Comparison of ENCODE assay signal across 14 cellular contexts in the genomic region with DNA sequence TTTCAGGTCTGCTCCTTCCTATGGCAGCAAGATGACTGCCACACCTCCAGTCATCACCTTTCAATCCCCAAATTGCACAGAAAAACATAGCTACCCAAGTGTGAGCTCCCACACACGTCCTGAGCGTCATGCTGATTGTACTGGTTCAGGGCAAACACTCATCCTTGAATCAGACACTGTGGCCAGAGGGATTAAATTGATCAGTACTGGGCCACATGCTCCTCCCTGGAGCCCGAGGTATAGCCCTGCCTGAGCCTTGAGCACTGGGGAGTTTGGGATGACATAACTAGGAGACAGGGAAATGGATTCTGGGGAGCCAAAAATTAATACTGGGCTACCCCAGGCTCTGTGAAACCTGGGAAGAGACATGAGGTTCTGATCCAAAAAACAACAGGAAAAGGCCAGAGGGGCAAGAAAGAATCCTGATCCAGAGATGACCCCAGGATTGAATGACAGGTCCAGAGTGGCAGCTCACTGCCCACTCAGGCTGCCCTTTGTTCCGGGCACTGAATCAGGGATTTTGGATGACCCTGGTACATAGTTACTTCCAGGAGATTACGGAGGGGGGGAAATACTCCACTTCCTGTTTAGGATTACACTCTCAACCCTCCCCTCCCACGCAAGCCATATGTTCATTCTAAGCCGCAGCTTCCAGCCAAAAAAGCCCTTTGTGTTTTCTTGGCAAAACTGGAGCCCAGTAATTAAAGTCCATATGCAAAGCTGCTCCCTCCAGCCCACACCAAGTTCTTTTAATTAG.
DNase-seq lines count a peak whose midpoint lies in the region; ATAC-seq, FAIRE-seq and TF ChIP-seq lines count a peak whose summit lies in the region.
"Had no signal": no experiment of that assay in that cellular context is flagged by ENCODE, and none has a peak within 500 bp of the region (broad histone marks: within the 10 kb centered on the region; RNA-seq: fewer than 3 reads in every experiment).

No MANE protein-coding gene starts in this region.

- in situ Hi-C loops in HepG2 (cut with HindIII; ENCODE audit: extremely low pct_ligation_motif_present, low pct_unique_long_range_greater_than_20kb) = no loop called here

- POLR2A ChIA-PET in HepG2 (lab: Yijun Ruan, JAX) = no interaction called here

- TF ChIP-seq EP300 in HepG2 (IDR thresholded peaks at IDR 0.05; ENCODE audit: low read depth in 2 of 2, low read length in 2 of 2) = no peak
- TF ChIP-seq EP300 in HepG2 (CRISPR knock-in tag; IDR thresholded peaks at IDR 0.05; ENCODE audit: borderline replicate concordance) = no peak
- TF ChIP-seq EP300 in sigmoid colon (IDR thresholded peaks at IDR 0.05) = no peak

- no peak overlapping the region for H3K4me3 ChIP-seq in liver (ENCODE audit: low read depth in 1 of 3, low read length in 3 of 3)
- no peak overlapping the region for H3K4me3 ChIP-seq in HepG2 (replicated peaks in 1 of 3; ENCODE audit: insufficient read depth in 1 of 3, low read depth in 2 of 3, low read length in 3 of 3)
- H3K4me3 ChIP-seq in epithelial cell of esophagus (ENCODE audit: low read length) = no peak overlapping the region
- no peak overlapping the region for H3K4me3 ChIP-seq in smooth muscle cell
- H3K4me3 ChIP-seq in sigmoid colon = no peak overlapping the region

- no peaks in the 10 kb centered on the region for H3K27me3 ChIP-seq in liver (ENCODE audit: control insufficient read depth in 4 of 4, insufficient read depth in 4 of 4, low read length in 3 of 4)
- H3K27me3 ChIP-seq in HepG2 (ENCODE audit: control insufficient read depth in 1 of 2, insufficient read depth in 2 of 2, low read length in 2 of 2) = no peaks in the 10 kb centered on the region
- no peaks in the 10 kb centered on the region for H3K27me3 ChIP-seq in smooth muscle cell (ENCODE audit: low read depth)
- H3K27me3 ChIP-seq in sigmoid colon = no peaks in the 10 kb centered on the region

- 48% methylated on average over 7 of the region's 7 CpGs for WGBS in liver
- WGBS in HepG2 (ENCODE audit: low lambda C conversion rate) = 89% methylated on average over 7 of the region's 7 CpGs
- WGBS in smooth muscle cell (ENCODE audit: low lambda C conversion rate) = 23% methylated on average over 7 of the region's 7 CpGs
- WGBS in sigmoid colon, 2 donors = 74 to 76% methylated on average over 7 of the region's 7 CpGs

- CTCF ChIA-PET in HepG2 (lab: Yijun Ruan, JAX; ENCODE audit: low intra/inter-chr PET ratio, low total read pairs) = no interaction called here

- TF ChIP-seq RAD21 in liver (IDR thresholded peaks at IDR 0.05) = peak in 1 of 2 donors; percentile 13
- TF ChIP-seq RAD21 in HepG2 (CRISPR knock-in tag; IDR thresholded peaks at IDR 0.05) = no peak

- H3K36me3 ChIP-seq in liver (ENCODE audit: control insufficient read depth in 4 of 4, insufficient read depth in 3 of 4, low read depth in 1 of 4, low read length in 3 of 4) (no peaks in the 10 kb centered on the region), HepG2 (replicated peaks in 1 of 2; ENCODE audit: control insufficient read depth in 1 of 2, insufficient read depth in 2 of 2, low read length in 2 of 2) (peaks cover 0 to 3% of the 10 kb centered on the region in 2 experiments; a peak in 2 of 5 replicates), smooth muscle cell (ENCODE audit: low read depth) (no peaks in the 10 kb centered on the region), sigmoid colon (no peaks in the 10 kb centered on the region)

- TF ChIP-seq POLR2A in HepG2 (IDR thresholded peaks at IDR 0.05; ENCODE audit: insufficient read depth in 1 of 2, low read depth in 2 of 2, low read length in 2 of 2) (no peak), sigmoid colon (IDR thresholded peaks at IDR 0.05) (no peak)

- peaks cover 5% of the 10 kb centered on the region for H3F3A ChIP-seq in smooth muscle cell (ENCODE audit: low read depth)

- H2AFZ ChIP-seq in HepG2 (ENCODE audit: low read length) (no peak overlapping the region), smooth muscle cell (ENCODE audit: low read depth) (no peak overlapping the region)

- H3K9ac ChIP-seq in liver (ENCODE audit: low read depth in 1 of 2, low read length in 2 of 2) = no peak overlapping the region
- no peak overlapping the region for H3K9ac ChIP-seq in HepG2 (ENCODE audit: insufficient read depth, low read depth, low read length)
- H3K9ac ChIP-seq in smooth muscle cell (ENCODE audit: low read depth) = no peak overlapping the region

- H3K9me3 ChIP-seq in liver (ENCODE audit: control insufficient read depth in 4 of 4, low read length in 3 of 4) (no peaks in the 10 kb centered on the region), HepG2 (ENCODE audit: low read length) (no peaks in the 10 kb centered on the region), smooth muscle cell (replicated peaks; ENCODE audit: low read depth) (no peaks in the 10 kb centered on the region), sigmoid colon (no peaks in the 10 kb centered on the region)

- TF ChIP-seq CTCF in liver (IDR thresholded peaks at IDR 0.05; ENCODE audit: low read depth, low read length, missing input control) = no peak
- TF ChIP-seq CTCF in HepG2 (CRISPR knock-in tag; IDR thresholded peaks at IDR 0.05) = no peak
- no peak for TF ChIP-seq CTCF in epithelial cell of esophagus (IDR thresholded peaks at IDR 0.05; ENCODE audit: insufficient read depth, low read depth, low read length, missing control alignments)
- TF ChIP-seq CTCF in smooth muscle cell (IDR thresholded peaks at IDR 0.05; ENCODE audit: borderline replicate concordance, insufficient read depth, poor library complexity, severe bottlenecking) = no peak
- TF ChIP-seq CTCF in sigmoid colon (IDR thresholded peaks at IDR 0.05) = no peak

- intact Hi-C loops in HepG2 (cut with micrococcal nuclease; ENCODE audit: unreplicated experiment) (no loop called here), sigmoid colon (cut with DNase I) (no loop called here)

- FAIRE-seq in HepG2 (lab: Jason Lieb, UNC) = no peak
- FAIRE-seq: G401.6 had no signal

- H4K20me1 ChIP-seq in HepG2 (ENCODE audit: insufficient read depth, low read length) (no peaks in the 10 kb centered on the region), smooth muscle cell (ENCODE audit: low read depth) (no peaks in the 10 kb centered on the region)

- H3K27ac ChIP-seq in liver (ENCODE audit: low read depth in 1 of 2, low read length in 2 of 2) (peak overlapping the region; percentile 0 to 16), HepG2 (ENCODE audit: extremely low read length, insufficient read depth, low read length) (no peak overlapping the region), smooth muscle cell (ENCODE audit: low read depth) (peak overlapping the region; percentile 81), sigmoid colon (no peak overlapping the region)

- DNase-seq in HepG2 (ENCODE audit: low spot score) (no peak), NCI-H69 (lab: John Stamatoyannopoulos, UW) (peak; percentile 90), epithelial cell of esophagus (ENCODE audit: low read depth) (peak; percentile 39), smooth muscle cell (lab: John Stamatoyannopoulos, UW; ENCODE audit: unreplicated experiment) (no peak), sigmoid colon (no peak)
- DNase-seq: activated CD8-positive, alpha-beta T cell treated with anti-CD3 and anti-CD28 coated beads for 36 hours; left ventricle myocardium superior; NCI-H1436; stimulated activated naive CD4-positive, alpha-beta T cell treated with Interleukin-2 at 50 U/mL for 16 hours; T-helper 1 cell had no signal

- ATAC-seq in HepG2 = no peak
- ATAC-seq in HG03025 (IDR thresholded peaks at IDR 0.05; ENCODE audit: low FRiP score, unreplicated experiment) = no peak
- no peak for ATAC-seq in GM19035 (IDR thresholded peaks at IDR 0.05; ENCODE audit: unreplicated experiment)
- ATAC-seq: activated CD8-positive, alpha-beta T cell treated with anti-CD3 and anti-CD28 coated beads for 36 hours; left ventricle myocardium superior had no signal

- peaks cover 6 to 23% (median 12%) of the 10 kb centered on the region in 4 donors for H3K4me1 ChIP-seq in liver (ENCODE audit: control insufficient read depth in 4 of 4, insufficient read depth in 4 of 4, low read length in 3 of 4)
- no peaks in the 10 kb centered on the region for H3K4me1 ChIP-seq in HepG2 (ENCODE audit: insufficient read depth, low read length)
- peaks cover 9% of the 10 kb centered on the region for H3K4me1 ChIP-seq in smooth muscle cell (ENCODE audit: low read depth)
- peaks cover 0 to 15% (median 2%) of the 10 kb centered on the region in 4 donors for H3K4me1 ChIP-seq in sigmoid colon

- no peak overlapping the region for H3K4me2 ChIP-seq in HepG2 (ENCODE audit: low read depth, low read length)
- peak overlapping the region; percentile 78 for H3K4me2 ChIP-seq in smooth muscle cell

- H3K79me2 ChIP-seq in HepG2 (ENCODE audit: insufficient read depth, low read length) (no peaks in the 10 kb centered on the region), smooth muscle cell (ENCODE audit: low read depth) (no peaks in the 10 kb centered on the region)

- no TSS peak for BruUV-seq in HepG2 (replicated peaks; lab: Mats Ljungman, UMichigan)

TF ChIP-seq in liver, 16 proteins besides CTCF, POLR2A, EP300 and RAD21 (continues in another document):
- peak in 1 of 2 donors; percentile 48 for TF ChIP-seq EGR1 (IDR thresholded peaks at IDR 0.05; ENCODE audit: low read depth in 2 of 2)
- TF ChIP-seq HNF4G (IDR thresholded peaks at IDR 0.05) = peak; percentile 9

TF ChIP-seq in HepG2, 621 proteins besides CTCF, POLR2A, EP300 and RAD21:
- no peak for TF ChIP-seq FIP1L1 (IDR thresholded peaks at IDR 0.05; ENCODE audit: borderline replicate concordance, insufficient read depth, low read depth, low read length)
- TF ChIP-seq ISX (CRISPR knock-in tag; conservative IDR thresholded peaks at IDR 0.05) = no peak
TF ChIP-seq in HepG2: peak in this region for 0.

Comparison
In these comparisons a context has a peak if more than half of its experiments do, and no peak if none do; other contexts are left out.
1. H3K27ac ChIP-seq: peak in liver (2 of 2) and smooth muscle cell (single experiment); none in HepG2 (single experiment) and sigmoid colon (0 of 4).
2. DNase-seq: peak in NCI-H69 (single experiment) and epithelial cell of esophagus (single experiment); none in HepG2 (single experiment), smooth muscle cell (single experiment) and sigmoid colon (single experiment).